In genomic region chr1:22359427-22359826, GRCh38 we compare ENCODE assay signal across 17 cellular contexts.
DNase-seq lines count a peak whose midpoint lies in the region; ATAC-seq and TF ChIP-seq lines count a peak whose summit lies in the region.
"Had no signal": no experiment of that assay in that cellular context is flagged by ENCODE, and none has a peak within 500 bp of the region (broad histone marks: within the 10 kb centered on the region; RNA-seq: fewer than 3 reads in every experiment).

No MANE protein-coding gene starts in this region.

- no peak for TF ChIP-seq POLR2A in testis (IDR thresholded peaks at IDR 0.05)

- DNase-seq in left lobe of liver (ENCODE audit: low spot score) (peak; percentile 59), mucosa of gallbladder (ENCODE audit: low spot score) (peak; percentile 20), type B pancreatic cell (ENCODE audit: extremely low spot score, unreplicated experiment) (no peak), testis (no peak), T1000 (lab: John Stamatoyannopoulos, UW) (no peak)
- DNase-seq in stimulated activated naive CD8-positive, alpha-beta T cell treated with anti-CD3 and anti-CD28 coated beads, Interleukin-15, amount 100 ng/mL, for 72 hours = no peak
- DNase-seq: BE2C; CD4-positive, alpha-beta memory T cell; COR-L47; DMS79 treated with DMSO at 0.1 percent for 48 hours; EL; GM23248 had no signal

- H3K27ac Mint-ChIP-seq in type B pancreatic cell = peak overlapping the region; percentile 2
- H3K27ac Mint-ChIP-seq in stimulated activated naive CD8-positive, alpha-beta T cell treated with anti-CD3 and anti-CD28 coated beads, Interleukin-15, amount 100 ng/mL, for 72 hours = no peak overlapping the region

- H3K27me3 Mint-ChIP-seq in type B pancreatic cell = peaks cover 29% of the 10 kb centered on the region
- H3K27me3 Mint-ChIP-seq in stimulated activated naive CD8-positive, alpha-beta T cell treated with anti-CD3 and anti-CD28 coated beads, Interleukin-15, amount 100 ng/mL, for 72 hours = peaks cover 65% of the 10 kb centered on the region

- H3K9me3 ChIP-seq in testis = no peaks in the 10 kb centered on the region
- H3K9me3 ChIP-seq: A549, BE2C had no signal

- H3K36me3 Mint-ChIP-seq in type B pancreatic cell = no peaks in the 10 kb centered on the region
- H3K36me3 Mint-ChIP-seq: CD4-positive, alpha-beta memory T cell had no signal

- peaks cover 16% of the 10 kb centered on the region for H3K4me1 Mint-ChIP-seq in type B pancreatic cell (ENCODE audit: unreplicated experiment)
- H3K4me1 Mint-ChIP-seq in stimulated activated naive CD8-positive, alpha-beta T cell treated with anti-CD3 and anti-CD28 coated beads, Interleukin-15, amount 100 ng/mL, for 72 hours = no peaks in the 10 kb centered on the region

- H3K27ac ChIP-seq in VCaP (peak overlapping the region; percentile 38; the same call in 1 of the 2 replicates), testis (no peak overlapping the region)
- H3K27ac ChIP-seq: A549, C4-2B, GM23248 had no signal

- no peak overlapping the region for H3K4me3 Mint-ChIP-seq in type B pancreatic cell
- H3K4me3 Mint-ChIP-seq in stimulated activated naive CD8-positive, alpha-beta T cell treated with anti-CD3 and anti-CD28 coated beads, Interleukin-15, amount 100 ng/mL, for 72 hours = no peak overlapping the region
- H3K4me3 Mint-ChIP-seq: CD4-positive, alpha-beta memory T cell; IgD-negative memory B cell had no signal

- H3K4me3 ChIP-seq in testis = no peak overlapping the region
- H3K4me3 ChIP-seq: A549, GM23248 had no signal

- H3K27me3 ChIP-seq in testis = no peaks in the 10 kb centered on the region
- H3K27me3 ChIP-seq: BE2C had no signal

- TF ChIP-seq CTCF in VCaP (conservative IDR thresholded peaks at IDR 0.05) = no peak
- no peak for TF ChIP-seq CTCF in type B pancreatic cell (conservative IDR thresholded peaks at IDR 0.05)
- no peak for TF ChIP-seq CTCF in testis (IDR thresholded peaks at IDR 0.05)

- H3K9me3 Mint-ChIP-seq in type B pancreatic cell = no peaks in the 10 kb centered on the region
- H3K9me3 Mint-ChIP-seq in stimulated activated naive CD8-positive, alpha-beta T cell treated with anti-CD3 and anti-CD28 coated beads, Interleukin-15, amount 100 ng/mL, for 72 hours = no peaks in the 10 kb centered on the region

- WGBS in testis, 2 donors = 62 to 63% methylated on average over 4 of the region's 4 CpGs

- intact Hi-C loops in testis (cut with DNase I; ENCODE audit: low total_unique reads) = no loop called here

- no peaks in the 10 kb centered on the region for H3K4me1 ChIP-seq in testis
- H3K4me1 ChIP-seq: A549 had no signal

- peak; percentile 98 for ATAC-seq in left lobe of liver
- ATAC-seq in stimulated activated naive CD8-positive, alpha-beta T cell treated with anti-CD3 and anti-CD28 coated beads, Interleukin-15, amount 100 ng/mL, for 72 hours = no peak
- ATAC-seq: A549, HCT116 had no signal

- H3K36me3 ChIP-seq in testis (ENCODE audit: low read depth, missing control alignments) = no peaks in the 10 kb centered on the region
- H3K36me3 ChIP-seq: BE2C had no signal

Comparison
In these comparisons a context has a peak if more than half of its experiments do, and no peak if none do; other contexts are left out.
1. DNase-seq: peak in left lobe of liver (single experiment) and mucosa of gallbladder (single experiment); none in type B pancreatic cell (single experiment), stimulated activated naive CD8-positive, alpha-beta T cell treated with anti-CD3 and anti-CD28 coated beads, Interleukin-15, amount 100 ng/mL, for 72 hours (0 of 2), testis (single experiment) and T1000 (single experiment).